ENCODE assay signal across 12 cellular contexts in the genomic region with DNA sequence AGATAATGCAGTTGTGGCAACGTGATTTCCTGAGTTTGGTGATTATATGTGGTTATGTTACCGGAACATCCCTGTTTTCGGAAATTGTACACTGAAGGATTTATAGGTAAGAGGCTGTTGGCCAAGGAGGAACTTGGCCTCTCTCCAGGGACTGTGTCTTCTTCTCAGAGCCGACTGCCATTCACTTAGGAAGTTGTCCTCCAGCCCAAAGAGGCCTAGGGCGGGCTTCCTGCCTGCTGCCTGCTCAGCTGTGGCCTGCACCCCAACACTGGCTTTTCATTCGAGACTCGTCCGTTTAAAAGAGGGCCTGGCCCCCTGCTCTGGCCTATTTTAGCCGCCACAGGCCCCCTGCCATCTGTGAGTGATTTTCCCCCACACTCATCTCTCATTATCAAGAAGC.
A peak's percentile ranks its signal among the peaks of the same experiment; 100 is the strongest.
DNase-seq lines count a peak whose midpoint lies in the region; TF ChIP-seq lines count a peak whose summit lies in the region.
"Had no signal": no experiment of that assay in that cellular context is flagged by ENCODE, and none has a peak within 500 bp of the region (broad histone marks: within the 10 kb centered on the region; RNA-seq: fewer than 3 reads in every experiment).

No MANE protein-coding gene starts in this region.

- TF ChIP-seq EP300 in sigmoid colon (IDR thresholded peaks at IDR 0.05): no peak

- TF ChIP-seq POLR2A in sigmoid colon (IDR thresholded peaks at IDR 0.05): no peak

- no peak overlapping the region for H3K4me3 ChIP-seq in sigmoid colon
- H3K4me3 ChIP-seq: psoas muscle had no signal

- 12 to 23% methylated on average over 9 of the region's 9 CpGs for WGBS in sigmoid colon, 2 donors

- no peak for TF ChIP-seq CTCF in sigmoid colon (IDR thresholded peaks at IDR 0.05)
- TF ChIP-seq CTCF in Calu3 (IDR thresholded peaks at IDR 0.05; ENCODE audit: unreplicated experiment): no peak

- H3K9me3 Mint-ChIP-seq in Calu3 (ENCODE audit: low read depth, unreplicated experiment): peaks cover 3% of the 10 kb centered on the region
- H3K9me3 Mint-ChIP-seq in activated CD4-positive, alpha-beta memory T cell treated with anti-CD3 and anti-CD28 coated beads, Interleukin-2, amount 10 ng/mL, durations not matched to agents 7 days and 5 days: no peaks in the 10 kb centered on the region

- peak; percentile 75 for DNase-seq in GF-D8 (lab: John Stamatoyannopoulos, UW)
- DNase-seq in NCI-H2029 treated with DMSO at 0.1 percent for 48 hours (lab: John Stamatoyannopoulos, UW): peak; percentile 49
- DNase-seq in dermis blood vessel endothelial cell: peak; percentile 19
- peak; percentile 84 for DNase-seq in sigmoid colon
- no peak for DNase-seq in Calu3
- no peak for DNase-seq in activated CD4-positive, alpha-beta memory T cell treated with anti-CD3 and anti-CD28 coated beads, Interleukin-2, amount 10 ng/mL, durations not matched to agents 7 days and 5 days
- DNase-seq in effector CD4-positive, alpha-beta T cell: no peak
- DNase-seq: activated CD4-positive, alpha-beta T cell treated with anti-CD3 and anti-CD28 coated beads for 48 hours; NCI-H1048; NCI-H345; psoas muscle; T-helper 17 cell had no signal

- intact Hi-C loops in sigmoid colon (cut with DNase I): no loop called here
- intact Hi-C loops in Calu3 (cut with micrococcal nuclease; ENCODE audit: unreplicated experiment): no loop called here

- no peaks in the 10 kb centered on the region for H3K4me1 Mint-ChIP-seq in Calu3 (ENCODE audit: low read depth, unreplicated experiment)
- peaks cover under 1% of the 10 kb centered on the region for H3K4me1 Mint-ChIP-seq in activated CD4-positive, alpha-beta memory T cell treated with anti-CD3 and anti-CD28 coated beads, Interleukin-2, amount 10 ng/mL, durations not matched to agents 7 days and 5 days

- CTCF ChIA-PET in Calu3 (lab: Charles Lee): no interaction called here
- CTCF ChIA-PET in activated CD4-positive, alpha-beta memory T cell treated with anti-CD3 and anti-CD28 coated beads, Interleukin-2, amount 10 ng/mL, durations not matched to agents 7 days and 5 days (lab: Charles Lee): interaction anchor here (0.8 to 1.2 kb wide), 2 partner anchors 24 to 192 kb away, joined by 3 to 4 read pairs; no protein-coding TSS in a partner anchor

- no peaks in the 10 kb centered on the region for H3K36me3 Mint-ChIP-seq in Calu3 (ENCODE audit: insufficient read depth, unreplicated experiment)
- no peaks in the 10 kb centered on the region for H3K36me3 Mint-ChIP-seq in activated CD4-positive, alpha-beta memory T cell treated with anti-CD3 and anti-CD28 coated beads, Interleukin-2, amount 10 ng/mL, durations not matched to agents 7 days and 5 days (ENCODE audit: low read depth)

- no peaks in the 10 kb centered on the region for H3K9me3 ChIP-seq in sigmoid colon
- H3K9me3 ChIP-seq: psoas muscle had no signal

- H3K4me3 Mint-ChIP-seq in Calu3 (ENCODE audit: low read depth, unreplicated experiment): no peak overlapping the region
- no peak overlapping the region for H3K4me3 Mint-ChIP-seq in activated CD4-positive, alpha-beta memory T cell treated with anti-CD3 and anti-CD28 coated beads, Interleukin-2, amount 10 ng/mL, durations not matched to agents 7 days and 5 days
- H3K4me3 Mint-ChIP-seq: T-helper 17 cell had no signal

- POLR2A ChIA-PET in activated CD4-positive, alpha-beta memory T cell treated with anti-CD3 and anti-CD28 coated beads, Interleukin-2, amount 10 ng/mL, durations not matched to agents 7 days and 5 days (lab: Charles Lee): no interaction called here

- BruUV-seq in Calu3 (replicated peaks; lab: Mats Ljungman, UMichigan): no TSS peak

- no peak overlapping the region for H3K27ac Mint-ChIP-seq in Calu3 (ENCODE audit: unreplicated experiment)
- no peak overlapping the region for H3K27ac Mint-ChIP-seq in activated CD4-positive, alpha-beta memory T cell treated with anti-CD3 and anti-CD28 coated beads, Interleukin-2, amount 10 ng/mL, durations not matched to agents 7 days and 5 days
- H3K27ac Mint-ChIP-seq: T-helper 17 cell had no signal

- no peaks in the 10 kb centered on the region for H3K36me3 ChIP-seq in sigmoid colon

- peaks cover 34% of the 10 kb centered on the region for H3K27me3 Mint-ChIP-seq in Calu3 (ENCODE audit: unreplicated experiment)
- peaks cover 8% of the 10 kb centered on the region for H3K27me3 Mint-ChIP-seq in activated CD4-positive, alpha-beta memory T cell treated with anti-CD3 and anti-CD28 coated beads, Interleukin-2, amount 10 ng/mL, durations not matched to agents 7 days and 5 days

- H3K4me1 ChIP-seq in sigmoid colon: peaks cover 0 to 28% (median 13%) of the 10 kb centered on the region in 4 donors
- H3K4me1 ChIP-seq: psoas muscle had no signal

- peak overlapping the region in 1 of 4 donors; percentile 23 for H3K27ac ChIP-seq in sigmoid colon
- H3K27ac ChIP-seq: psoas muscle had no signal

- no peaks in the 10 kb centered on the region for H3K27me3 ChIP-seq in sigmoid colon

Comparison
In these comparisons a context has a peak if more than half of its experiments do, and no peak if none do; other contexts are left out.
1. DNase-seq: peak in GF-D8 (single experiment), NCI-H2029 treated with DMSO at 0.1 percent for 48 hours (single experiment), dermis blood vessel endothelial cell (single experiment) and sigmoid colon (single experiment); none in Calu3 (single experiment), activated CD4-positive, alpha-beta memory T cell treated with anti-CD3 and anti-CD28 coated beads, Interleukin-2, amount 10 ng/mL, durations not matched to agents 7 days and 5 days (single experiment) and effector CD4-positive, alpha-beta T cell (single experiment).